Comparison of ENCODE assay signal across 8 cellular contexts in the genomic region with DNA sequence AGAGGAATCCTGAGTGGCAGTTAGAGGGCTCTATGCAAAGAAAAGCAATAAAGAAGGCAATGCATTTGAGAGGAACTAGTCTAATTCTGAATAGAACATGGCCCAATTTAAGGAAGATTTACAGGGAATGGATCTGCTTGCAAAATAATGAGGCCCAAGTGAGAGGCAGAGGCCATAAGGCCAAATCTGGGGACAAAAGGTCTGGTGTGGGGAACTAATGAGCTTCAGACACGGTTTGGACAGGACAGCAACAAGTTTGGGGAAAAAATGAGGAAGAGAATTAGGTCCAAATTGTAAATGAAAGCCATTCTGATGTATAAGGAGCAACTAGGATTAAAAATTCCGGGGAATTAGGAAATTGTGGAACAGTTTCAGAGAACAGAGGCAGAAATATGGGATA.
DNase-seq lines count a peak whose midpoint lies in the region; ATAC-seq, FAIRE-seq and TF ChIP-seq lines count a peak whose summit lies in the region.
"Had no signal": no experiment of that assay in that cellular context is flagged by ENCODE, and none has a peak within 500 bp of the region (broad histone marks: within the 10 kb centered on the region; RNA-seq: fewer than 3 reads in every experiment).

No MANE protein-coding gene starts in this region.

- no peaks in the 10 kb centered on the region for H3K9me3 ChIP-seq in iPS-18a (ENCODE audit: control insufficient read depth, low read depth, low read length)

- no peak for FAIRE-seq in urothelium cell line (lab: Jason Lieb, UNC)

- peak overlapping the region; percentile 65 for H3K27ac Mint-ChIP-seq in HFFc6
- H3K27ac Mint-ChIP-seq in activated CD8-positive, alpha-beta T cell treated with anti-CD3 and anti-CD28 coated beads, Interleukin-2, amount 10 ng/mL, durations not matched to agents 7 days and 5 days, result peak overlapping the region; percentile 50
- peak overlapping the region; percentile 93 for H3K27ac Mint-ChIP-seq in stimulated activated naive B cell treated with anti-CD40 and anti-IgM and Interleukin-4, amounts not matched to agents 10 μg/mL and 1 μg/mL and 100 μg/mL, for 72 hours

- H3K27ac ChIP-seq in iPS-18a (ENCODE audit: low read length), result peak overlapping the region; percentile 87

- CTCF ChIA-PET in activated CD8-positive, alpha-beta T cell treated with anti-CD3 and anti-CD28 coated beads, Interleukin-2, amount 10 ng/mL, durations not matched to agents 7 days and 5 days (lab: Charles Lee), result interaction anchor here (0.8 to 2.1 kb wide), 3 partner anchors 15 to 313 kb away, joined by 3 to 5 read pairs (median 5); no protein-coding TSS in a partner anchor

- no peak for ATAC-seq in activated CD8-positive, alpha-beta T cell treated with anti-CD3 and anti-CD28 coated beads, Interleukin-2, amount 10 ng/mL, durations not matched to agents 7 days and 5 days
- no peak for ATAC-seq in stimulated activated naive B cell treated with anti-CD40 and anti-IgM and Interleukin-4, amounts not matched to agents 10 μg/mL and 1 μg/mL and 100 μg/mL, for 72 hours (replicated peaks)
- ATAC-seq in GM19035 (IDR thresholded peaks at IDR 0.05; ENCODE audit: unreplicated experiment), result no peak

- no peak for DNase-seq in HFFc6
- DNase-seq in activated CD8-positive, alpha-beta T cell treated with anti-CD3 and anti-CD28 coated beads, Interleukin-2, amount 10 ng/mL, durations not matched to agents 7 days and 5 days, result no peak
- DNase-seq in stimulated activated naive B cell treated with anti-CD40 and anti-IgM and Interleukin-4, amounts not matched to agents 10 μg/mL and 1 μg/mL and 100 μg/mL, for 72 hours, result no peak
- DNase-seq in urothelium cell line (ENCODE audit: low spot score), result no peak
- no peak for DNase-seq in putamen (ENCODE audit: low spot score)
- DNase-seq: SW 1271 had no signal

- H3K4me3 Mint-ChIP-seq in HFFc6, result peak overlapping the region; percentile 87
- peak overlapping the region; percentile 62 for H3K4me3 Mint-ChIP-seq in activated CD8-positive, alpha-beta T cell treated with anti-CD3 and anti-CD28 coated beads, Interleukin-2, amount 10 ng/mL, durations not matched to agents 7 days and 5 days
- H3K4me3 Mint-ChIP-seq in stimulated activated naive B cell treated with anti-CD40 and anti-IgM and Interleukin-4, amounts not matched to agents 10 μg/mL and 1 μg/mL and 100 μg/mL, for 72 hours, result peak overlapping the region; percentile 84 to 93

- peaks cover 12% of the 10 kb centered on the region for H3K36me3 ChIP-seq in iPS-18a (ENCODE audit: control insufficient read depth, low read depth, low read length)

- POLR2A ChIA-PET in activated CD8-positive, alpha-beta T cell treated with anti-CD3 and anti-CD28 coated beads, Interleukin-2, amount 10 ng/mL, durations not matched to agents 7 days and 5 days (lab: Charles Lee), result interaction anchor here (1.2 kb wide), 1 partner anchor 193 kb away, joined by 4 read pairs; no protein-coding TSS in a partner anchor

- no peaks in the 10 kb centered on the region for H3K9me3 Mint-ChIP-seq in HFFc6
- H3K9me3 Mint-ChIP-seq in activated CD8-positive, alpha-beta T cell treated with anti-CD3 and anti-CD28 coated beads, Interleukin-2, amount 10 ng/mL, durations not matched to agents 7 days and 5 days (ENCODE audit: insufficient read depth), result no peaks in the 10 kb centered on the region
- no peaks in the 10 kb centered on the region for H3K9me3 Mint-ChIP-seq in stimulated activated naive B cell treated with anti-CD40 and anti-IgM and Interleukin-4, amounts not matched to agents 10 μg/mL and 1 μg/mL and 100 μg/mL, for 72 hours

- H3K4me3 ChIP-seq in iPS-18a (ENCODE audit: low read length), result peak overlapping the region; percentile 80

- no peaks in the 10 kb centered on the region for H3K27me3 ChIP-seq in iPS-18a (ENCODE audit: control insufficient read depth, insufficient read depth, low read length)

- H3K36me3 Mint-ChIP-seq in HFFc6 (ENCODE audit: low read depth), result peaks cover 8% of the 10 kb centered on the region
- H3K36me3 Mint-ChIP-seq in activated CD8-positive, alpha-beta T cell treated with anti-CD3 and anti-CD28 coated beads, Interleukin-2, amount 10 ng/mL, durations not matched to agents 7 days and 5 days (ENCODE audit: low read depth), result peaks cover 14% of the 10 kb centered on the region
- H3K36me3 Mint-ChIP-seq in stimulated activated naive B cell treated with anti-CD40 and anti-IgM and Interleukin-4, amounts not matched to agents 10 μg/mL and 1 μg/mL and 100 μg/mL, for 72 hours, result peaks cover 7 to 16% of the 10 kb centered on the region in 2 donors

- peaks cover 52% of the 10 kb centered on the region for H3K4me1 ChIP-seq in iPS-18a (ENCODE audit: control insufficient read depth, low read depth, low read length)

- H3K9ac ChIP-seq in iPS-18a (ENCODE audit: low read length), result peak overlapping the region; percentile 77

- TF ChIP-seq CTCF in HFFc6 (IDR thresholded peaks at IDR 0.05), result no peak

- H3K27me3 Mint-ChIP-seq in HFFc6 (ENCODE audit: insufficient read depth), result peaks cover 1% of the 10 kb centered on the region
- no peaks in the 10 kb centered on the region for H3K27me3 Mint-ChIP-seq in activated CD8-positive, alpha-beta T cell treated with anti-CD3 and anti-CD28 coated beads, Interleukin-2, amount 10 ng/mL, durations not matched to agents 7 days and 5 days (ENCODE audit: low read depth)
- no peaks in the 10 kb centered on the region for H3K27me3 Mint-ChIP-seq in stimulated activated naive B cell treated with anti-CD40 and anti-IgM and Interleukin-4, amounts not matched to agents 10 μg/mL and 1 μg/mL and 100 μg/mL, for 72 hours

- peaks cover 62% of the 10 kb centered on the region for H3K4me1 Mint-ChIP-seq in HFFc6 (ENCODE audit: low read depth)
- peaks cover 55% of the 10 kb centered on the region for H3K4me1 Mint-ChIP-seq in activated CD8-positive, alpha-beta T cell treated with anti-CD3 and anti-CD28 coated beads, Interleukin-2, amount 10 ng/mL, durations not matched to agents 7 days and 5 days (ENCODE audit: low read depth)
- peaks cover 53 to 66% of the 10 kb centered on the region in 2 donors for H3K4me1 Mint-ChIP-seq in stimulated activated naive B cell treated with anti-CD40 and anti-IgM and Interleukin-4, amounts not matched to agents 10 μg/mL and 1 μg/mL and 100 μg/mL, for 72 hours
